In genomic region chr4:82890913-82891727, GRCh38 we compare ENCODE assay signal across 8 cellular contexts. TPM values are rescaled to one million over a fixed set of nuclear protein-coding genes. Genes with fewer than 3 reads are reported as not detected.
DNase-seq lines count a peak whose midpoint lies in the region; ATAC-seq and TF ChIP-seq lines count a peak whose summit lies in the region.

Gene SEC31A (minus strand): TSS chr4:82891153. CDS start chr4:82881936, 9,217 bp downstream.

- intact Hi-C loops in transverse colon (cut with DNase I; ENCODE audit: low total_unique reads): loop anchor here (10.0 kb wide), 1 partner anchor 144 kb away; the partner anchor contains the start of gene COPS4

- H3K4ac ChIP-seq in trophoblast cell (ENCODE audit: low read depth, low read length): peak within 1 kb of the TSS; percentile 89

- H3K9me3 ChIP-seq in adipocyte (ENCODE audit: control insufficient read depth, low read length) (no peaks in the 10 kb centered on the region), cardiac muscle cell (ENCODE audit: low read depth) (no peaks in the 10 kb centered on the region), trophoblast cell (ENCODE audit: insufficient read depth, low read depth, low read length) (no peaks in the 10 kb centered on the region), transverse colon (no peaks in the 10 kb centered on the region)

- H3K4me2 ChIP-seq in trophoblast cell (ENCODE audit: low read length): peak within 1 kb of the TSS; percentile 88

- peak within 1 kb of the TSS; percentile 91 for H3K18ac ChIP-seq in trophoblast cell (ENCODE audit: low read length)

- no peaks in the 10 kb centered on the region for H3K27me3 ChIP-seq in adipocyte (replicated peaks; ENCODE audit: control insufficient read depth, insufficient read depth, low read length)
- H3K27me3 ChIP-seq in cardiac muscle cell: no peaks in the 10 kb centered on the region
- H3K27me3 ChIP-seq in trophoblast cell (ENCODE audit: insufficient read depth, low read length): no peaks in the 10 kb centered on the region
- no peaks in the 10 kb centered on the region for H3K27me3 ChIP-seq in transverse colon

- H4K91ac ChIP-seq in trophoblast cell (ENCODE audit: low read depth, low read length): peak within 1 kb of the TSS; percentile 96

- peak within 1 kb of the TSS; percentile 61 for H2BK120ac ChIP-seq in trophoblast cell (ENCODE audit: insufficient read depth, low read length, poor library complexity)

- peaks cover 8% of the 10 kb centered on the region for H3K79me1 ChIP-seq in trophoblast cell (ENCODE audit: low read length)

- H2AK5ac ChIP-seq in trophoblast cell (ENCODE audit: low read length): peak within 1 kb of the TSS; percentile 78

- TF ChIP-seq EP300 in transverse colon (IDR thresholded peaks at IDR 0.05; ENCODE audit: low read depth): peak; percentile 49

- H3K4me1 ChIP-seq in adipocyte (ENCODE audit: control insufficient read depth, insufficient read depth, low read length): peaks cover 49% of the 10 kb centered on the region
- peaks cover 19% of the 10 kb centered on the region for H3K4me1 ChIP-seq in cardiac muscle cell (ENCODE audit: low read depth)
- peaks cover 2% of the 10 kb centered on the region in 2 experiments for H3K4me1 ChIP-seq in trophoblast cell (ENCODE audit: control insufficient read depth in 1 of 2, insufficient read depth in 2 of 2, low read length in 2 of 2)
- peaks cover 9 to 36% (median 32%) of the 10 kb centered on the region in 4 donors for H3K4me1 ChIP-seq in transverse colon

- H3K9ac ChIP-seq in adipocyte (ENCODE audit: low read length): peak within 1 kb of the TSS; percentile 100
- H3K9ac ChIP-seq in trophoblast cell (ENCODE audit: low read length): peak within 1 kb of the TSS; percentile 94

- TF ChIP-seq POLR2A in transverse colon (IDR thresholded peaks at IDR 0.05): peak; percentile 98

- peak within 1 kb of the TSS; percentile 57 for H2AFZ ChIP-seq in trophoblast cell (ENCODE audit: insufficient read depth, low read length, poor library complexity)

- peaks cover 15% of the 10 kb centered on the region for H3K79me2 ChIP-seq in trophoblast cell (ENCODE audit: control insufficient read depth, insufficient read depth, low read length, poor library complexity)

- peak within 1 kb of the TSS; percentile 90 for H3K4me3 ChIP-seq in GM12875 (ENCODE audit: low read depth, low read length)
- H3K4me3 ChIP-seq in adipocyte (ENCODE audit: low read length): peak within 1 kb of the TSS; percentile 99
- peak within 1 kb of the TSS; percentile 75 for H3K4me3 ChIP-seq in cardiac muscle cell
- H3K4me3 ChIP-seq in trophoblast cell (ENCODE audit: low read depth, low read length): peak within 1 kb of the TSS; percentile 92
- peak within 1 kb of the TSS; percentile 71 to 76 (median 75) for H3K4me3 ChIP-seq in transverse colon

- H3K23ac ChIP-seq in trophoblast cell (ENCODE audit: low read length): no peak within 1 kb of the TSS

- H3K14ac ChIP-seq in trophoblast cell (ENCODE audit: low read length): peak within 1 kb of the TSS; percentile 72

- in situ Hi-C loops in transverse colon (cut with MboI; ENCODE audit: low pct_ligation_motif_present in 1 of 4, low pct_unique_long_range_greater_than_20kb in 1 of 4, low sequenced_read_pairs in 3 of 4): loop anchor here in 3 of 4 donors (10.0 to 25.0 kb wide), 3 partner anchors 124 to 396 kb away; partner anchors contain the start of genes COQ2 (in 2 of the 3), COPS4 (in 1 of the 3) and LIN54 (in 1 of the 3)

- ATAC-seq in HG02798 (IDR thresholded peaks at IDR 0.05; ENCODE audit: poor library complexity, unreplicated experiment): peak; percentile 96

- H3K27ac ChIP-seq in cardiac muscle cell (peak within 1 kb of the TSS; percentile 97), trophoblast cell (ENCODE audit: low read depth, low read length) (peak within 1 kb of the TSS; percentile 85), transverse colon (peak within 1 kb of the TSS; percentile 96 to 98 (median 97))

- DNase-seq in NCI-H1417 treated with DMSO at 0.1 percent for 48 hours (lab: John Stamatoyannopoulos, UW) (peak; percentile 87), SW480 (ENCODE audit: low spot score) (peak; percentile 92), adipocyte (ENCODE audit: low read depth) (peak; percentile 99), cardiac muscle cell (ENCODE audit: low read depth in 1 of 2, low spot score in 1 of 2) (peak; percentile 97 to 98), trophoblast cell (peak; percentile 97 to 98), transverse colon (peak; percentile 98)

- TF ChIP-seq CTCF in GM12875 (IDR thresholded peaks at IDR 0.05; ENCODE audit: borderline replicate concordance, insufficient read depth, low read depth, low read length) (no peak), cardiac muscle cell (IDR thresholded peaks at IDR 0.05; ENCODE audit: low read depth, low read length) (no peak), transverse colon (IDR thresholded peaks at IDR 0.05) (no peak)

- peak within 1 kb of the TSS; percentile 91 for H2BK5ac ChIP-seq in trophoblast cell (ENCODE audit: low read depth, low read length, poor library complexity)

- H4K8ac ChIP-seq in trophoblast cell (ENCODE audit: low read depth, low read length): peak within 1 kb of the TSS; percentile 90

- H2BK12ac ChIP-seq in trophoblast cell (ENCODE audit: low read length): no peak within 1 kb of the TSS

- H4K12ac ChIP-seq in trophoblast cell (ENCODE audit: low read depth, low read length): peak within 1 kb of the TSS; percentile 87

- H3K36me3 ChIP-seq in adipocyte (ENCODE audit: control insufficient read depth, insufficient read depth, low read length, severe bottlenecking): peaks cover 23% of the 10 kb centered on the region
- peaks cover 19% of the 10 kb centered on the region for H3K36me3 ChIP-seq in cardiac muscle cell
- peaks cover 10 to 17% of the 10 kb centered on the region in 2 experiments for H3K36me3 ChIP-seq in trophoblast cell (ENCODE audit: control insufficient read depth in 1 of 2, insufficient read depth in 2 of 2, low read length in 2 of 2)
- H3K36me3 ChIP-seq in transverse colon: peaks cover 0 to 28% (median 3%) of the 10 kb centered on the region in 4 donors

- WGBS in trophoblast cell (ENCODE audit: extremely low coverage, insufficient coverage, insufficient read length): no CpG with 5 or more reads among the region's 71 CpGs
- WGBS in transverse colon (ENCODE audit: low coverage in 1 of 2), 2 donors: 0 to 1% methylated on average over 11 to 46 of the region's 71 CpGs

RNA-seq across cellular contexts. Expression of gene SEC31A, which starts in this region (rescaled TPM):
- 159 and 252 TPM in 2 replicates for total RNA-seq in cardiac muscle cell
- 147 and 191 TPM in 2 replicates for polyA plus RNA-seq in cardiac muscle cell
- 331 and 347 TPM in 2 replicates for polyA plus RNA-seq in trophoblast cell (2013)
- total RNA-seq in transverse colon: 100 to 1,000 TPM; 144 to 214 (median 163) TPM

Comparison
In these comparisons a context has a peak if more than half of its experiments do, and no peak if none do; other contexts are left out.
1. Peak in every context shown above with its lines: DNase-seq, ATAC-seq, H3K4me3 ChIP-seq and H3K27ac ChIP-seq.